Comparison of ENCODE assay signal across 16 cellular contexts in genomic region chr14:104435147-104436046, GRCh38.
DNase-seq lines count a peak whose midpoint lies in the region; ATAC-seq and TF ChIP-seq lines count a peak whose summit lies in the region.
"Had no signal": no experiment of that assay in that cellular context is flagged by ENCODE, and none has a peak within 500 bp of the region (broad histone marks: within the 10 kb centered on the region; RNA-seq: fewer than 3 reads in every experiment).

No MANE protein-coding gene starts in this region.

- H3K9me3 Mint-ChIP-seq in activated T-cell treated with anti-CD3 and anti-CD28 coated beads, Interleukin-2, amount 50 U/mL, for 72 hours, result no peaks in the 10 kb centered on the region
- H3K9me3 Mint-ChIP-seq in dendritic cell treated with granulocyte-macrophage colony-stimulating factor and Interleukin-4, amounts not matched to agents 40 ng/mL and 50 ng/mL, for 4 days, result no peaks in the 10 kb centered on the region
- H3K9me3 Mint-ChIP-seq: T-helper 1 cell treated with Interleukin-12 subunit alpha and Interleukin-12 subunit beta and Interleukin-4 antibody, amounts not matched to agents 30 μg/mL and 1 μg/mL, for 36 hours had no signal

- no peaks in the 10 kb centered on the region for H3K36me3 Mint-ChIP-seq in activated T-cell treated with anti-CD3 and anti-CD28 coated beads, Interleukin-2, amount 50 U/mL, for 72 hours (ENCODE audit: insufficient read depth in 2 of 2)
- H3K36me3 Mint-ChIP-seq in dendritic cell treated with granulocyte-macrophage colony-stimulating factor and Interleukin-4, amounts not matched to agents 40 ng/mL and 50 ng/mL, for 4 days (ENCODE audit: low read depth), result no peaks in the 10 kb centered on the region

- ATAC-seq in activated T-cell treated with anti-CD3 and anti-CD28 coated beads, Interleukin-2, amount 50 U/mL, for 72 hours (replicated peaks in 1 of 2), result no peak
- ATAC-seq in upper lobe of left lung (ENCODE audit: low FRiP score in 2 of 2) (peak; percentile 1 to 4), HG02763 (IDR thresholded peaks at IDR 0.05; ENCODE audit: unreplicated experiment) (no peak)
- ATAC-seq: HepG2 had no signal

- no peaks in the 10 kb centered on the region for H3K27me3 ChIP-seq in mucosa of stomach (ENCODE audit: control insufficient read depth, insufficient read depth, low read length)
- H3K27me3 ChIP-seq in upper lobe of left lung, result no peaks in the 10 kb centered on the region
- H3K27me3 ChIP-seq: adrenal gland had no signal

- intact Hi-C loops in dendritic cell treated with granulocyte-macrophage colony-stimulating factor and Interleukin-4, amounts not matched to agents 40 ng/mL and 50 ng/mL, for 4 days (cut with micrococcal nuclease), result no loop called here

- peak; percentile 8 to 12 for DNase-seq in activated T-cell treated with anti-CD3 and anti-CD28 coated beads, Interleukin-2, amount 50 U/mL, for 48 hours
- no peak for DNase-seq in activated T-cell treated with anti-CD3 and anti-CD28 coated beads, Interleukin-2, amount 50 U/mL, for 72 hours
- DNase-seq in upper lobe of left lung (peak in 1 of 2 donors; percentile 60), NCI-H1694 (lab: John Stamatoyannopoulos, UW) (no peak)
- DNase-seq in effector CD4-positive, alpha-beta T cell, result no peak
- DNase-seq: MV-4-11, NCI-H774 had no signal

- H3K4me1 ChIP-seq in mucosa of stomach (ENCODE audit: control insufficient read depth, insufficient read depth, low read length), result peaks cover 21% of the 10 kb centered on the region
- H3K4me1 ChIP-seq in upper lobe of left lung, result peaks cover 16 to 20% (median 18%) of the 10 kb centered on the region in 4 donors
- H3K4me1 ChIP-seq: prostate gland had no signal

- no peak for TF ChIP-seq POLR2A in upper lobe of left lung (IDR thresholded peaks at IDR 0.05)

- H3K27ac Mint-ChIP-seq in activated T-cell treated with anti-CD3 and anti-CD28 coated beads, Interleukin-2, amount 50 U/mL, for 72 hours, result no peak overlapping the region
- H3K27ac Mint-ChIP-seq in dendritic cell treated with granulocyte-macrophage colony-stimulating factor and Interleukin-4, amounts not matched to agents 40 ng/mL and 50 ng/mL, for 4 days, result peak overlapping the region; percentile 48
- H3K27ac Mint-ChIP-seq: T-helper 1 cell treated with Interleukin-12 subunit alpha and Interleukin-12 subunit beta and Interleukin-4 antibody, amounts not matched to agents 30 μg/mL and 1 μg/mL, for 36 hours had no signal

- H3K4me1 Mint-ChIP-seq in activated T-cell treated with anti-CD3 and anti-CD28 coated beads, Interleukin-2, amount 50 U/mL, for 72 hours (ENCODE audit: low read depth), result no peaks in the 10 kb centered on the region
- H3K4me1 Mint-ChIP-seq in dendritic cell treated with granulocyte-macrophage colony-stimulating factor and Interleukin-4, amounts not matched to agents 40 ng/mL and 50 ng/mL, for 4 days (ENCODE audit: low read depth), result peaks cover 10% of the 10 kb centered on the region

- H3K36me3 ChIP-seq in mucosa of stomach (ENCODE audit: control insufficient read depth, insufficient read depth, low read length) (no peaks in the 10 kb centered on the region), upper lobe of left lung (no peaks in the 10 kb centered on the region)
- H3K36me3 ChIP-seq: adrenal gland, prostate gland had no signal

- peak overlapping the region; percentile 50 to 82 (median 80) for H3K27ac ChIP-seq in upper lobe of left lung
- H3K27ac ChIP-seq: GM23248, prostate gland, RWPE1 had no signal

- H3K9ac ChIP-seq in mucosa of stomach (ENCODE audit: low read length), result no peak overlapping the region
- H3K9ac ChIP-seq: GM23248 had no signal

- no peak for TF ChIP-seq EP300 in upper lobe of left lung (IDR thresholded peaks at IDR 0.05)

- no peaks in the 10 kb centered on the region for H3K27me3 Mint-ChIP-seq in activated T-cell treated with anti-CD3 and anti-CD28 coated beads, Interleukin-2, amount 50 U/mL, for 72 hours (ENCODE audit: low read depth)
- no peaks in the 10 kb centered on the region for H3K27me3 Mint-ChIP-seq in dendritic cell treated with granulocyte-macrophage colony-stimulating factor and Interleukin-4, amounts not matched to agents 40 ng/mL and 50 ng/mL, for 4 days

- WGBS in upper lobe of left lung, 2 donors, result 89 to 94% methylated on average over 12 to 20 of the region's 20 CpGs

- H3K4me3 ChIP-seq in mucosa of stomach (ENCODE audit: low read length) (peak overlapping the region; percentile 50), upper lobe of left lung (peak overlapping the region in 1 of 4 donors; percentile 39)
- H3K4me3 ChIP-seq: GM23248 had no signal

- TF ChIP-seq CTCF in upper lobe of left lung (IDR thresholded peaks at IDR 0.05), result no peak

- no peaks in the 10 kb centered on the region for H3K9me3 ChIP-seq in mucosa of stomach (ENCODE audit: control insufficient read depth, low read length)
- H3K9me3 ChIP-seq in upper lobe of left lung, result no peaks in the 10 kb centered on the region
- H3K9me3 ChIP-seq: adrenal gland, prostate gland had no signal

- H3K4me3 Mint-ChIP-seq in activated T-cell treated with anti-CD3 and anti-CD28 coated beads, Interleukin-2, amount 50 U/mL, for 72 hours, result no peak overlapping the region
- H3K4me3 Mint-ChIP-seq in dendritic cell treated with granulocyte-macrophage colony-stimulating factor and Interleukin-4, amounts not matched to agents 40 ng/mL and 50 ng/mL, for 4 days, result peak overlapping the region; percentile 67
- H3K4me3 Mint-ChIP-seq: T-helper 1 cell treated with Interleukin-12 subunit alpha and Interleukin-12 subunit beta and Interleukin-4 antibody, amounts not matched to agents 30 μg/mL and 1 μg/mL, for 36 hours had no signal

Comparison
In these comparisons a context has a peak if more than half of its experiments do, and no peak if none do; other contexts are left out.
1. DNase-seq: peak in activated T-cell treated with anti-CD3 and anti-CD28 coated beads, Interleukin-2, amount 50 U/mL, for 48 hours (2 of 2); none in activated T-cell treated with anti-CD3 and anti-CD28 coated beads, Interleukin-2, amount 50 U/mL, for 72 hours (0 of 2), NCI-H1694 (single experiment) and effector CD4-positive, alpha-beta T cell (single experiment).
2. ATAC-seq: peak in upper lobe of left lung (2 of 2); none in activated T-cell treated with anti-CD3 and anti-CD28 coated beads, Interleukin-2, amount 50 U/mL, for 72 hours (0 of 2) and HG02763 (single experiment).